Comparison of ENCODE assay signal across 18 cellular contexts in the genomic region with DNA sequence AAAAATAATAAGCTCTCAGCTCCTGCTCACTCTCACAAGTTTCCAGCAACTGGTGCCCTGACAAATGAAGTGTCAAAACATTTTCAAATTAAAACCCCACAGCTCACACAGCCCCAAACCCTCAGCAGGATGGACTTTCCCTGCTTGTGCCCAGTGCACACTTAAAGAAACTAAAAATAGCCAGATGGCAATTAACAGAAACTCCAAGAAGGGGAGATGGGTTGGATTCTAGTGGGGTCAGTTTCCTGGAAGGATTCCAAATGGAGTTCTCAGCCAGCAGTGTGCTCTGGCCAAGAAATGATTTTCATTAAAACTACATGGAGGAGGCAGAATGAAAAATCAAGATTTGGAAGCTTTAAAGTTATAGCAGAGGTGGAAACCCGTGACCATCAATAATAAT.
"Had no signal": no experiment of that assay in that cellular context is flagged by ENCODE, and none has a peak within 500 bp of the region (broad histone marks: within the 10 kb centered on the region; RNA-seq: fewer than 3 reads in every experiment).

No MANE protein-coding gene starts in this region.

- ATAC-seq: foreskin keratinocyte; lower lobe of right lung; natural killer cell; pancreas; right lobe of liver; stimulated activated memory B cell treated with anti-CD40 and anti-IgM and Interleukin-4, amounts not matched to agents 10 μg/mL and 1 μg/mL and 100 μg/mL, for 72 hours had no signal

- H3K4me1 ChIP-seq: colonic mucosa, foreskin keratinocyte, left ventricle myocardium inferior, lower lobe of right lung, neural progenitor cell, pancreas, right lobe of liver, testis had no signal

- H3K9ac ChIP-seq: neural progenitor cell had no signal

- H3K27ac ChIP-seq: colonic mucosa, foreskin keratinocyte, left ventricle myocardium inferior, lower lobe of right lung, neural progenitor cell, pancreas, right lobe of liver, testis, transverse colon had no signal

- H3K9me3 ChIP-seq: colonic mucosa, left ventricle myocardium inferior, lower lobe of right lung, pancreas, right lobe of liver, testis, transverse colon had no signal

- FAIRE-seq: keratinocyte, pancreas had no signal

- H3K27me3 ChIP-seq: colonic mucosa, foreskin keratinocyte, neural progenitor cell, pancreas, right lobe of liver, testis, transverse colon had no signal

- DNase-seq: dermis blood vessel endothelial cell; foreskin keratinocyte; immature natural killer cell; left ventricle myocardium inferior; lower lobe of right lung; natural killer cell; nucleus accumbens; pancreas; right lobe of liver; stimulated activated CD4-positive, alpha-beta T cell treated with anti-CD3 and anti-CD28 coated beads, Interleukin-15, amount 100 ng/mL, for 24 hours; stimulated activated CD4-positive, alpha-beta T cell treated with anti-CD3 and anti-CD28 coated beads, Interleukin-1b, Interleukin-23, amount 100 ng/mL, for 48 hours; stimulated activated CD4-positive, alpha-beta T cell treated with anti-CD3 and anti-CD28 coated beads, Interleukin-4, amount 100 ng/mL, for 24 hours; testis; transverse colon had no signal

- H3K36me3 ChIP-seq: colonic mucosa, left ventricle myocardium inferior, lower lobe of right lung, neural progenitor cell, pancreas, right lobe of liver, transverse colon had no signal

- H3K4me3 ChIP-seq: colonic mucosa, left ventricle myocardium inferior, lower lobe of right lung, neural progenitor cell, pancreas, right lobe of liver, testis, transverse colon had no signal
